Comparison of ENCODE assay signal across 16 cellular contexts in genomic region chr15:92772061-92772460, GRCh38.
A peak's percentile ranks its signal among the peaks of the same experiment; 100 is the strongest.
DNase-seq lines count a peak whose midpoint lies in the region; ATAC-seq and TF ChIP-seq lines count a peak whose summit lies in the region.
"Had no signal": no experiment of that assay in that cellular context is flagged by ENCODE, and none has a peak within 500 bp of the region (broad histone marks: within the 10 kb centered on the region; RNA-seq: fewer than 3 reads in every experiment).

No MANE protein-coding gene starts in this region.

- H3K9me3 ChIP-seq in right atrium auricular region (no peaks in the 10 kb centered on the region), heart left ventricle (no peaks in the 10 kb centered on the region), mesenchymal stem cell (ENCODE audit: control insufficient read depth, low read length) (no peaks in the 10 kb centered on the region), spleen (no peaks in the 10 kb centered on the region)
- H3K9me3 ChIP-seq: Caco-2 had no signal

- no peaks in the 10 kb centered on the region for H3K79me1 ChIP-seq in mesenchymal stem cell (replicated peaks; ENCODE audit: low read length, poor library complexity, severe bottlenecking)

- H3K14ac ChIP-seq in mesenchymal stem cell (ENCODE audit: low read length in 2 of 2) = no peak overlapping the region

- H2BK12ac ChIP-seq in mesenchymal stem cell (ENCODE audit: low read length in 2 of 2) = no peak overlapping the region

- H3K36me3 Mint-ChIP-seq in osteocyte (ENCODE audit: unreplicated experiment) = no peaks in the 10 kb centered on the region
- H3K36me3 Mint-ChIP-seq: CD8-positive, alpha-beta T cell had no signal

- no peak overlapping the region for H2BK120ac ChIP-seq in mesenchymal stem cell (ENCODE audit: low read depth, low read length)

- no peak overlapping the region for H4K8ac ChIP-seq in mesenchymal stem cell (ENCODE audit: low read length)

- H3K27me3 ChIP-seq in right atrium auricular region = no peaks in the 10 kb centered on the region
- H3K27me3 ChIP-seq in heart left ventricle = no peaks in the 10 kb centered on the region
- no peaks in the 10 kb centered on the region for H3K27me3 ChIP-seq in mesenchymal stem cell (ENCODE audit: control insufficient read depth in 1 of 2, insufficient read depth in 1 of 2, low read length in 2 of 2)
- no peaks in the 10 kb centered on the region for H3K27me3 ChIP-seq in spleen (replicated peaks in 1 of 7)
- H3K27me3 ChIP-seq: BLaER1 had no signal

- no peak for TF ChIP-seq POLR2A in heart left ventricle (IDR thresholded peaks at IDR 0.05)
- no peak for TF ChIP-seq POLR2A in spleen (IDR thresholded peaks at IDR 0.05)

- intact Hi-C loops in heart left ventricle (cut with DNase I) = no loop called here
- intact Hi-C loops in spleen (cut with DNase I; ENCODE audit: low total_unique reads) = no loop called here

- H2AFZ ChIP-seq in mesenchymal stem cell (ENCODE audit: low read depth, low read length) = no peak overlapping the region

- no peak overlapping the region for H2BK15ac ChIP-seq in mesenchymal stem cell (ENCODE audit: low read depth, poor library complexity, severe bottlenecking)

- 96 to 99% (median 97%) methylated on average over 9 of the region's 9 CpGs for WGBS in heart left ventricle, 4 donors
- WGBS in mesenchymal stem cell = 96% methylated on average over 9 of the region's 9 CpGs
- WGBS in spleen, 5 donors = 94 to 98% (median 95%) methylated on average over 5 to 9 of the region's 9 CpGs

- H3K18ac ChIP-seq in mesenchymal stem cell (ENCODE audit: low read depth in 1 of 2, low read length in 2 of 2) = no peak overlapping the region

- no peak overlapping the region for H3K4me3 Mint-ChIP-seq in osteocyte (ENCODE audit: unreplicated experiment)
- H3K4me3 Mint-ChIP-seq: B cell; CD4-positive, CD25-positive, alpha-beta regulatory T cell; CD8-positive, alpha-beta T cell; H9 had no signal

- no peak overlapping the region for H3K27ac Mint-ChIP-seq in osteocyte (ENCODE audit: unreplicated experiment)
- H3K27ac Mint-ChIP-seq: B cell; CD4-positive, CD25-positive, alpha-beta regulatory T cell; CD8-positive, alpha-beta T cell; H9 had no signal

- no peak overlapping the region for H2AK5ac ChIP-seq in mesenchymal stem cell (ENCODE audit: low read length, severe bottlenecking)

- H3K4me3 ChIP-seq in right atrium auricular region = no peak overlapping the region
- H3K4me3 ChIP-seq in heart left ventricle = no peak overlapping the region
- no peak overlapping the region for H3K4me3 ChIP-seq in mesenchymal stem cell (ENCODE audit: insufficient read depth in 1 of 2, low read depth in 1 of 2, low read length in 2 of 2)
- H3K4me3 ChIP-seq in spleen = no peak overlapping the region
- H3K4me3 ChIP-seq: BLaER1 had no signal

- no peaks in the 10 kb centered on the region for H3K9me3 Mint-ChIP-seq in osteocyte (ENCODE audit: unreplicated experiment)
- H3K9me3 Mint-ChIP-seq: CD8-positive, alpha-beta T cell had no signal

- peak; percentile 43 for DNase-seq in right atrium auricular region (ENCODE audit: low spot score)
- DNase-seq in heart left ventricle = no peak
- DNase-seq in mesenchymal stem cell = no peak
- DNase-seq in osteocyte (ENCODE audit: extremely low spot score, unreplicated experiment) = peak; percentile 46
- no peak for DNase-seq in spleen
- DNase-seq: Caco-2; CD4-positive, CD25-positive, alpha-beta regulatory T cell; CD8-positive, alpha-beta T cell; DMS153; DND-41; H9 had no signal

- no peaks in the 10 kb centered on the region for H3K36me3 ChIP-seq in right atrium auricular region
- H3K36me3 ChIP-seq in heart left ventricle = no peaks in the 10 kb centered on the region
- H3K36me3 ChIP-seq in mesenchymal stem cell (ENCODE audit: control insufficient read depth in 1 of 2, insufficient read depth in 2 of 2, low read depth in 1 of 2, low read length in 2 of 2) = no peaks in the 10 kb centered on the region
- no peaks in the 10 kb centered on the region for H3K36me3 ChIP-seq in spleen
- H3K36me3 ChIP-seq: BLaER1 had no signal

- peak overlapping the region; percentile 34 for H4K91ac ChIP-seq in mesenchymal stem cell (ENCODE audit: low read length)

- no peaks in the 10 kb centered on the region for H3K27me3 Mint-ChIP-seq in osteocyte (ENCODE audit: unreplicated experiment)
- H3K27me3 Mint-ChIP-seq: B cell; CD4-positive, CD25-positive, alpha-beta regulatory T cell had no signal

- no peak overlapping the region for H3K9ac ChIP-seq in mesenchymal stem cell (ENCODE audit: low read length)
- H3K9ac ChIP-seq: BLaER1 had no signal

- TF ChIP-seq CTCF in right atrium auricular region (IDR thresholded peaks at IDR 0.05) (no peak), heart left ventricle (IDR thresholded peaks at IDR 0.05) (no peak), osteocyte (IDR thresholded peaks at IDR 0.05) (no peak), spleen (IDR thresholded peaks at IDR 0.05 in 8 of 11, conservative IDR thresholded peaks at IDR 0.05 in 3 of 11) (no peak)

- H3K23ac ChIP-seq in mesenchymal stem cell (ENCODE audit: low read length in 2 of 2) = no peak overlapping the region

- no peak overlapping the region for H3K4ac ChIP-seq in mesenchymal stem cell (ENCODE audit: low read depth in 1 of 2, low read length in 2 of 2)

- ATAC-seq in heart left ventricle = no peak
- ATAC-seq in HG02623 (IDR thresholded peaks at IDR 0.05; ENCODE audit: unreplicated experiment) = no peak
- ATAC-seq: CD8-positive, alpha-beta T cell; HCT116 had no signal

- no peak overlapping the region for H3K27ac ChIP-seq in right atrium auricular region
- H3K27ac ChIP-seq in heart left ventricle = no peak overlapping the region
- no peak overlapping the region for H3K27ac ChIP-seq in mesenchymal stem cell (ENCODE audit: low read length, poor library complexity, severe bottlenecking)
- no peak overlapping the region for H3K27ac ChIP-seq in spleen
- H3K27ac ChIP-seq: 22Rv1, BLaER1 had no signal

- no peak overlapping the region for H2BK5ac ChIP-seq in mesenchymal stem cell (ENCODE audit: low read depth, low read length, poor library complexity, severe bottlenecking)

- no peaks in the 10 kb centered on the region for H3K4me1 Mint-ChIP-seq in osteocyte (ENCODE audit: unreplicated experiment)
- H3K4me1 Mint-ChIP-seq: B cell; CD4-positive, CD25-positive, alpha-beta regulatory T cell; H9 had no signal

- H3K4me2 ChIP-seq in mesenchymal stem cell (ENCODE audit: low read length, poor library complexity, severe bottlenecking) = no peak overlapping the region
- H3K4me2 ChIP-seq: BLaER1 had no signal

- H3K4me1 ChIP-seq in right atrium auricular region (no peaks in the 10 kb centered on the region), heart left ventricle (no peaks in the 10 kb centered on the region), mesenchymal stem cell (ENCODE audit: control insufficient read depth, insufficient read depth, low read depth, low read length) (no peaks in the 10 kb centered on the region), spleen (no peaks in the 10 kb centered on the region)
- H3K4me1 ChIP-seq: Caco-2 had no signal

Comparison
In these comparisons a context has a peak if more than half of its experiments do, and no peak if none do; other contexts are left out.
1. DNase-seq: peak in right atrium auricular region (single experiment) and osteocyte (single experiment); none in heart left ventricle (0 of 5), mesenchymal stem cell (single experiment) and spleen (single experiment).